In genomic region chr4:91113130-91113706, GRCh38 we compare ENCODE assay signal across 8 cellular contexts.
DNase-seq lines count a peak whose midpoint lies in the region; ATAC-seq and TF ChIP-seq lines count a peak whose summit lies in the region.

No MANE protein-coding gene starts in this region.

- intact Hi-C loops in dorsolateral prefrontal cortex (cut with DNase I) = no loop called here

- no peaks in the 10 kb centered on the region for H3K36me3 Mint-ChIP-seq in activated CD4-positive, alpha-beta memory T cell treated with anti-CD3 and anti-CD28 coated beads, Interleukin-2, amount 10 ng/mL, durations not matched to agents 7 days and 5 days (ENCODE audit: low read depth)

- H3K4me1 ChIP-seq in upper lobe of left lung = no peaks in the 10 kb centered on the region

- CTCF ChIA-PET in activated CD4-positive, alpha-beta memory T cell treated with anti-CD3 and anti-CD28 coated beads, Interleukin-2, amount 10 ng/mL, durations not matched to agents 7 days and 5 days (lab: Charles Lee) = no interaction called here

- DNase-seq in SKM-1 treated with dmso at 0.1 percent for 144 hours (lab: John Stamatoyannopoulos, UW; ENCODE audit: unreplicated experiment) (peak; percentile 4), SKM-1 (lab: John Stamatoyannopoulos, UW; ENCODE audit: unreplicated experiment) (no peak), M059J (ENCODE audit: low read depth) (peak; percentile 8), dorsolateral prefrontal cortex (no peak), renal cortical epithelial cell (ENCODE audit: low read depth) (peak; percentile 53), upper lobe of left lung (no peak)
- no peak for DNase-seq in activated CD4-positive, alpha-beta memory T cell treated with anti-CD3 and anti-CD28 coated beads, Interleukin-2, amount 10 ng/mL, durations not matched to agents 7 days and 5 days

- H3K9me3 Mint-ChIP-seq in activated CD4-positive, alpha-beta memory T cell treated with anti-CD3 and anti-CD28 coated beads, Interleukin-2, amount 10 ng/mL, durations not matched to agents 7 days and 5 days = no peaks in the 10 kb centered on the region

- no peak for TF ChIP-seq POLR2A in upper lobe of left lung (IDR thresholded peaks at IDR 0.05)

- TF ChIP-seq CTCF in dorsolateral prefrontal cortex (IDR thresholded peaks at IDR 0.05 in 54 of 56, conservative IDR thresholded peaks at IDR 0.05 in 2 of 56; ENCODE audit: low read depth in 1 of 56, partially characterized antibody in 56 of 56) (peak in 55 of 56 donors; percentile 18 to 79 (median 60)), upper lobe of left lung (IDR thresholded peaks at IDR 0.05) (no peak)

- H3K4me3 ChIP-seq in dorsolateral prefrontal cortex (no peak overlapping the region), upper lobe of left lung (no peak overlapping the region)

- H3K27ac ChIP-seq in dorsolateral prefrontal cortex (no peak overlapping the region), upper lobe of left lung (no peak overlapping the region)

- ATAC-seq in upper lobe of left lung (ENCODE audit: low FRiP score in 2 of 2) = no peak
- no peak for ATAC-seq in HG02623 (IDR thresholded peaks at IDR 0.05; ENCODE audit: unreplicated experiment)

- H3K9me3 ChIP-seq in upper lobe of left lung = no peaks in the 10 kb centered on the region

- H3K27me3 ChIP-seq in dorsolateral prefrontal cortex = no peaks in the 10 kb centered on the region
- no peaks in the 10 kb centered on the region for H3K27me3 ChIP-seq in upper lobe of left lung

- no peak for TF ChIP-seq EP300 in upper lobe of left lung (IDR thresholded peaks at IDR 0.05)

- 58 to 63% methylated on average over 4 of the region's 4 CpGs for WGBS in upper lobe of left lung, 2 donors

- H3K36me3 ChIP-seq in upper lobe of left lung = no peaks in the 10 kb centered on the region

- H3K4me1 Mint-ChIP-seq in activated CD4-positive, alpha-beta memory T cell treated with anti-CD3 and anti-CD28 coated beads, Interleukin-2, amount 10 ng/mL, durations not matched to agents 7 days and 5 days = no peaks in the 10 kb centered on the region

- no peak overlapping the region for H3K27ac Mint-ChIP-seq in activated CD4-positive, alpha-beta memory T cell treated with anti-CD3 and anti-CD28 coated beads, Interleukin-2, amount 10 ng/mL, durations not matched to agents 7 days and 5 days

- no peak overlapping the region for H3K4me3 Mint-ChIP-seq in activated CD4-positive, alpha-beta memory T cell treated with anti-CD3 and anti-CD28 coated beads, Interleukin-2, amount 10 ng/mL, durations not matched to agents 7 days and 5 days

- no peaks in the 10 kb centered on the region for H3K27me3 Mint-ChIP-seq in activated CD4-positive, alpha-beta memory T cell treated with anti-CD3 and anti-CD28 coated beads, Interleukin-2, amount 10 ng/mL, durations not matched to agents 7 days and 5 days

- POLR2A ChIA-PET in activated CD4-positive, alpha-beta memory T cell treated with anti-CD3 and anti-CD28 coated beads, Interleukin-2, amount 10 ng/mL, durations not matched to agents 7 days and 5 days (lab: Charles Lee) = no interaction called here

Comparison
In these comparisons a context has a peak if more than half of its experiments do, and no peak if none do; other contexts are left out.
1. DNase-seq: peak in SKM-1 treated with dmso at 0.1 percent for 144 hours (single experiment), M059J (single experiment) and renal cortical epithelial cell (single experiment); none in SKM-1 (single experiment), dorsolateral prefrontal cortex (0 of 10), upper lobe of left lung (0 of 2) and activated CD4-positive, alpha-beta memory T cell treated with anti-CD3 and anti-CD28 coated beads, Interleukin-2, amount 10 ng/mL, durations not matched to agents 7 days and 5 days (single experiment).
2. CTCF ChIP-seq: peak in dorsolateral prefrontal cortex (55 of 56); none in upper lobe of left lung (0 of 6).